ENCODE assay signal across 9 cellular contexts in genomic region chr14:58808828-58809227, GRCh38.
DNase-seq lines count a peak whose midpoint lies in the region; TF ChIP-seq lines count a peak whose summit lies in the region.
"Had no signal": no experiment of that assay in that cellular context is flagged by ENCODE, and none has a peak within 500 bp of the region (broad histone marks: within the 10 kb centered on the region; RNA-seq: fewer than 3 reads in every experiment).

No MANE protein-coding gene starts in this region.

- TF ChIP-seq CTCF in epithelial cell of esophagus (IDR thresholded peaks at IDR 0.05; ENCODE audit: insufficient read depth, low read depth, low read length, missing control alignments): no peak
- no peak for TF ChIP-seq CTCF in prostate gland (IDR thresholded peaks at IDR 0.05)
- TF ChIP-seq CTCF in right atrium auricular region (IDR thresholded peaks at IDR 0.05): no peak

- DNase-seq in EL: peak; percentile 42
- DNase-seq in NCI-H2227 (lab: John Stamatoyannopoulos, UW; ENCODE audit: unreplicated experiment): peak; percentile 48
- DNase-seq in epithelial cell of esophagus (ENCODE audit: low read depth): peak; percentile 73
- DNase-seq in prostate gland (ENCODE audit: low spot score): peak; percentile 58
- no peak for DNase-seq in SK-N-DZ (ENCODE audit: low spot score)
- DNase-seq in activated effector memory CD4-positive, alpha-beta T cell treated with anti-CD3 and anti-CD28 coated beads, Interleukin-2, amount 50 U/mL, for 16 hours: no peak
- no peak for DNase-seq in HuH-7.5 (ENCODE audit: low spot score)
- DNase-seq in right atrium auricular region (ENCODE audit: low spot score): no peak
- DNase-seq: GF-D8 had no signal

- H3K9me3 ChIP-seq in prostate gland (no peaks in the 10 kb centered on the region), right atrium auricular region (no peaks in the 10 kb centered on the region)

- intact Hi-C loops in prostate gland (cut with DNase I): no loop called here

- H3K27ac ChIP-seq in prostate gland (peak overlapping the region in 1 of 2 donors; percentile 39), right atrium auricular region (no peak overlapping the region)

- no peak overlapping the region for H3K4me3 ChIP-seq in epithelial cell of esophagus (ENCODE audit: low read length)
- no peak overlapping the region for H3K4me3 ChIP-seq in prostate gland
- H3K4me3 ChIP-seq in right atrium auricular region: no peak overlapping the region

- H3K36me3 ChIP-seq in prostate gland: no peaks in the 10 kb centered on the region
- H3K36me3 ChIP-seq in right atrium auricular region: no peaks in the 10 kb centered on the region

- 30% methylated on average over 4 of the region's 4 CpGs for WGBS in prostate gland

- TF ChIP-seq POLR2A in prostate gland (IDR thresholded peaks at IDR 0.05): no peak

- H3K27me3 ChIP-seq in prostate gland (replicated peaks; ENCODE audit: insufficient read depth) (no peaks in the 10 kb centered on the region), right atrium auricular region (no peaks in the 10 kb centered on the region)

- no peaks in the 10 kb centered on the region for H3K4me1 ChIP-seq in prostate gland (replicated peaks)
- H3K4me1 ChIP-seq in right atrium auricular region: no peaks in the 10 kb centered on the region

Comparison
In these comparisons a context has a peak if more than half of its experiments do, and no peak if none do; other contexts are left out.
1. DNase-seq: peak in EL (single experiment), NCI-H2227 (single experiment), epithelial cell of esophagus (single experiment) and prostate gland (single experiment); none in SK-N-DZ (single experiment), activated effector memory CD4-positive, alpha-beta T cell treated with anti-CD3 and anti-CD28 coated beads, Interleukin-2, amount 50 U/mL, for 16 hours (single experiment), HuH-7.5 (single experiment) and right atrium auricular region (single experiment).